Comparison of ENCODE assay signal across 12 cellular contexts in genomic region chr19:44585371-44586141, GRCh38. TPM values are rescaled to one million over a fixed set of nuclear protein-coding genes. Genes with fewer than 3 reads are reported as not detected.
DNase-seq lines count a peak whose midpoint lies in the region; ATAC-seq and TF ChIP-seq lines count a peak whose summit lies in the region.
"Had no signal": no experiment of that assay in that cellular context is flagged by ENCODE, and none has a peak within 500 bp of the region (broad histone marks: within the 10 kb centered on the region; RNA-seq: fewer than 3 reads in every experiment).

No MANE protein-coding gene starts in this region.

- H4K20me1 ChIP-seq in mammary epithelial cell (ENCODE audit: insufficient read depth, low read length): no peaks in the 10 kb centered on the region

- dilution Hi-C loops in mammary epithelial cell (cut with HindIII; ENCODE audit: low sequenced_read_pairs): loop anchor here (5.0 kb wide), 2 partner anchors 33 to 78 kb away; no protein-coding TSS in a partner anchor

- no peak overlapping the region for H3K9ac ChIP-seq in mammary epithelial cell (ENCODE audit: insufficient read depth, low read length)

- DNase-seq in GF-D8 (lab: John Stamatoyannopoulos, UW): peak; percentile 1
- DNase-seq in MV-4-11 (lab: John Stamatoyannopoulos, UW): peak; percentile 66
- DNase-seq in mammary epithelial cell: peak; percentile 54
- DNase-seq in right lobe of liver: peak in 1 of 3 donors; percentile 43
- no peak for DNase-seq in stimulated activated CD4-positive, alpha-beta T cell treated with anti-CD3 and anti-CD28 coated beads, Interleukin-4, amount 100 ng/mL, for 24 hours
- DNase-seq: gastrocnemius medialis; left ventricle myocardium superior; stimulated activated CD4-positive, alpha-beta T cell treated with anti-CD3 and anti-CD28 coated beads, Interleukin-4, amount 100 ng/mL, for 1 hour had no signal

- H3K27ac ChIP-seq in mammary epithelial cell (ENCODE audit: insufficient read depth, low read depth, low read length) (no peak overlapping the region), right lobe of liver (no peak overlapping the region)
- H3K27ac ChIP-seq: gastrocnemius medialis had no signal

- H3K4me1 ChIP-seq in mammary epithelial cell (ENCODE audit: insufficient read depth, low read length) (peaks cover 16% of the 10 kb centered on the region), right lobe of liver (no peaks in the 10 kb centered on the region)

- no peak overlapping the region for H3K4me3 ChIP-seq in mammary epithelial cell (replicated peaks in 1 of 3; ENCODE audit: insufficient read depth in 1 of 3, low read depth in 2 of 3, low read length in 3 of 3)
- no peak overlapping the region for H3K4me3 ChIP-seq in right lobe of liver
- H3K4me3 ChIP-seq: gastrocnemius medialis had no signal

- 54% methylated on average over 5 of the region's 5 CpGs for WGBS in mammary epithelial cell (ENCODE audit: low coverage, missing lambda C conversion rate)
- 39% methylated on average over 3 of the region's 5 CpGs for WGBS in right lobe of liver (ENCODE audit: insufficient coverage, low coverage, low lambda C conversion rate, missing lambda C conversion rate)

- H3K36me3 ChIP-seq in mammary epithelial cell (ENCODE audit: insufficient read depth, low read length) (no peaks in the 10 kb centered on the region), right lobe of liver (no peaks in the 10 kb centered on the region)
- H3K36me3 ChIP-seq: gastrocnemius medialis had no signal

- no peaks in the 10 kb centered on the region for H3K79me2 ChIP-seq in mammary epithelial cell (ENCODE audit: insufficient read depth, low read length)

- H3K27me3 ChIP-seq in mammary epithelial cell (ENCODE audit: insufficient read depth, low read length) (no peaks in the 10 kb centered on the region), right lobe of liver (no peaks in the 10 kb centered on the region)
- H3K27me3 ChIP-seq: gastrocnemius medialis had no signal

- TF ChIP-seq CTCF in mammary epithelial cell (conservative IDR thresholded peaks at IDR 0.05 in 1 of 2, IDR thresholded peaks at IDR 0.05 in 1 of 2; ENCODE audit: extremely low read depth in 1 of 2, insufficient read depth in 1 of 2, low read depth in 1 of 2, low read length in 2 of 2): peak in 1 of 2 donors; percentile 45
- peak in 3 of 4 donors; percentile 18 to 43 (median 32) for TF ChIP-seq CTCF in right lobe of liver (IDR thresholded peaks at IDR 0.05)

- H2AFZ ChIP-seq in mammary epithelial cell (ENCODE audit: low read depth, low read length): no peak overlapping the region

- no peak for TF ChIP-seq POLR2A in right lobe of liver (IDR thresholded peaks at IDR 0.05)

- no peak overlapping the region for H3K4me2 ChIP-seq in mammary epithelial cell (ENCODE audit: insufficient read depth, low read depth, low read length)

- H3K9me3 ChIP-seq in mammary epithelial cell (replicated peaks; ENCODE audit: insufficient read depth, low read length): no peaks in the 10 kb centered on the region
- H3K9me3 ChIP-seq in right lobe of liver: no peaks in the 10 kb centered on the region
- H3K9me3 ChIP-seq: gastrocnemius medialis had no signal

- in situ Hi-C loops in mammary epithelial cell (cut with MboI; ENCODE audit: low sequenced_read_pairs in 2 of 2): loop anchor here in 1 of 2 donors (5.0 to 25.0 kb wide), 2 partner anchors 62 to 177 kb away; no protein-coding TSS in a partner anchor

- CTCF ChIA-PET in mammary epithelial cell (lab: Charles Lee; ENCODE audit: low non-redundant PET): no interaction called here

- no TSS peak for BruUV-seq in mammary epithelial cell (replicated peaks; lab: Mats Ljungman, UMichigan)

- ATAC-seq in right lobe of liver (peak; percentile 32 to 58 (median 44)), GM21381 (IDR thresholded peaks at IDR 0.05; ENCODE audit: unreplicated experiment) (no peak), HG03442 (IDR thresholded peaks at IDR 0.05; ENCODE audit: unreplicated experiment) (no peak), GM18909 (IDR thresholded peaks at IDR 0.05; ENCODE audit: poor library complexity, unreplicated experiment) (no peak)
- ATAC-seq: activated T-helper 17 cell treated with anti-CD3 and anti-CD28 coated beads, Interleukin-2, amount 50 U/mL, for 72 hours; gastrocnemius medialis; left ventricle myocardium superior had no signal

- intact Hi-C loops in mammary epithelial cell (cut with micrococcal nuclease): loop anchor here (1.0 to 5.0 kb wide), 2 partner anchors 73 to 472 kb away; no protein-coding TSS in a partner anchor
- intact Hi-C loops in right lobe of liver (cut with DNase I): loop anchor here in 1 of 2 donors (10.0 kb wide), 1 partner anchor 69 kb away; no protein-coding TSS in a partner anchor

RNA-seq across cellular contexts. Expression of gene IGSF23, which starts 27.8 kb away (rescaled TPM):
- total RNA-seq in mammary epithelial cell (not detected), right lobe of liver (10 to 100 TPM in 3 of 6 experiments, 1 to 10 TPM in 3; 4.4 to 15.2 (median 9.0) TPM)
- polyA plus RNA-seq in mammary epithelial cell: not detected
- polyA minus RNA-seq in mammary epithelial cell: not detected
- total RNA-seq: activated T-helper 17 cell treated with anti-CD3 and anti-CD28 coated beads, Interleukin-2, amount 50 U/mL, for 72 hours; gastrocnemius medialis; left ventricle myocardium superior had no signal

RNA-seq across cellular contexts. Expression of gene CEACAM20, which starts 56.1 kb away (rescaled TPM):
- total RNA-seq in mammary epithelial cell (not detected), right lobe of liver (under 1 TPM in 3 of 6 experiments, not detected in 3; 0.14 to 0.31 (median 0.16) TPM)
- polyA plus RNA-seq in mammary epithelial cell: not detected
- polyA minus RNA-seq in mammary epithelial cell: not detected
- total RNA-seq: activated T-helper 17 cell treated with anti-CD3 and anti-CD28 coated beads, Interleukin-2, amount 50 U/mL, for 72 hours; gastrocnemius medialis; left ventricle myocardium superior had no signal

RNA-seq across cellular contexts. Expression of gene PVR, which starts 58.2 kb away (rescaled TPM):
- 100 to 1,000 TPM in 1 of 2 donors, 10 to 100 TPM in 1; 85.9 to 120 TPM for total RNA-seq in mammary epithelial cell
- polyA plus RNA-seq in mammary epithelial cell: 66.8 TPM
- polyA minus RNA-seq in mammary epithelial cell: 27.6 TPM
- 10 to 100 TPM; 26.6 to 66.6 (median 55.5) TPM for total RNA-seq in right lobe of liver

Comparison
In these comparisons a context has a peak if more than half of its experiments do, and no peak if none do; other contexts are left out.
1. ATAC-seq: peak in right lobe of liver (4 of 4); none in GM21381 (single experiment), HG03442 (single experiment) and GM18909 (single experiment).
2. RNA of gene IGSF23, which starts 27.8 kb away (total RNA-seq): 4.4 to 15.2 TPM in right lobe of liver; not detected in mammary epithelial cell; every median in the first group is over 4 times any median in the second.